Comparison of ENCODE assay signal across 8 cellular contexts in genomic region chr15:90286678-90287077, GRCh38. TPM values are rescaled to one million over a fixed set of nuclear protein-coding genes. Genes with fewer than 3 reads are reported as not detected.
DNase-seq lines count a peak whose midpoint lies in the region; ATAC-seq and TF ChIP-seq lines count a peak whose summit lies in the region.

No MANE protein-coding gene starts in this region.

- ATAC-seq in right cardiac atrium = no peak
- peak; percentile 57 to 76 (median 58) for ATAC-seq in right lobe of liver
- ATAC-seq in GM18519 (IDR thresholded peaks at IDR 0.05; ENCODE audit: low FRiP score, unreplicated experiment) = no peak

- no peaks in the 10 kb centered on the region for H3K9me3 ChIP-seq in right atrium auricular region
- H3K9me3 ChIP-seq in right cardiac atrium (ENCODE audit: control insufficient read depth, low read length) = no peaks in the 10 kb centered on the region
- H3K9me3 ChIP-seq in adipocyte (ENCODE audit: control insufficient read depth, low read length) = no peaks in the 10 kb centered on the region
- no peaks in the 10 kb centered on the region for H3K9me3 ChIP-seq in right lobe of liver

- DNase-seq in right atrium auricular region (ENCODE audit: low spot score) (peak; percentile 36), right cardiac atrium (no peak), NCI-H82 treated with DMSO at 0.1 percent for 48 hours (lab: John Stamatoyannopoulos, UW; ENCODE audit: unreplicated experiment) (peak; percentile 25), adipocyte (ENCODE audit: low read depth) (peak; percentile 48), right lobe of liver (no peak), superior temporal gyrus (ENCODE audit: extremely low spot score) (no peak), NCI-H146 treated with DMSO at 0.1 percent for 48 hours (lab: John Stamatoyannopoulos, UW; ENCODE audit: unreplicated experiment) (no peak)

- H3K9ac ChIP-seq in adipocyte (ENCODE audit: low read length) = no peak overlapping the region

- intact Hi-C loops in right cardiac atrium (cut with DNase I) (no loop called here), right lobe of liver (cut with DNase I) (no loop called here)

- H3K27me3 ChIP-seq in right atrium auricular region (no peaks in the 10 kb centered on the region), right cardiac atrium (ENCODE audit: control insufficient read depth, insufficient read depth) (no peaks in the 10 kb centered on the region), adipocyte (replicated peaks; ENCODE audit: control insufficient read depth, insufficient read depth, low read length) (no peaks in the 10 kb centered on the region), right lobe of liver (no peaks in the 10 kb centered on the region)

- no peak for TF ChIP-seq POLR2A in right lobe of liver (IDR thresholded peaks at IDR 0.05)

- no peak overlapping the region for H3K4me3 ChIP-seq in right atrium auricular region
- H3K4me3 ChIP-seq in right cardiac atrium (ENCODE audit: low read length) = no peak overlapping the region
- no peak overlapping the region for H3K4me3 ChIP-seq in adipocyte (ENCODE audit: low read length)
- H3K4me3 ChIP-seq in right lobe of liver = no peak overlapping the region

- H3K27ac ChIP-seq in right atrium auricular region (no peak overlapping the region), right cardiac atrium (ENCODE audit: low read length) (no peak overlapping the region), right lobe of liver (no peak overlapping the region)

- H3K4me1 ChIP-seq in right atrium auricular region = no peaks in the 10 kb centered on the region
- no peaks in the 10 kb centered on the region for H3K4me1 ChIP-seq in right cardiac atrium (ENCODE audit: control insufficient read depth, insufficient read depth, low read length)
- H3K4me1 ChIP-seq in adipocyte (ENCODE audit: control insufficient read depth, insufficient read depth, low read length) = peaks cover 3% of the 10 kb centered on the region
- no peaks in the 10 kb centered on the region for H3K4me1 ChIP-seq in right lobe of liver

- no peaks in the 10 kb centered on the region for H3K36me3 ChIP-seq in right atrium auricular region
- no peaks in the 10 kb centered on the region for H3K36me3 ChIP-seq in adipocyte (ENCODE audit: control insufficient read depth, insufficient read depth, low read length, severe bottlenecking)
- no peaks in the 10 kb centered on the region for H3K36me3 ChIP-seq in right lobe of liver

- TF ChIP-seq CTCF in right atrium auricular region (IDR thresholded peaks at IDR 0.05) (peak; percentile 18 to 58), right lobe of liver (IDR thresholded peaks at IDR 0.05) (peak; percentile 29 to 51 (median 38))

RNA-seq across cellular contexts. Expression of gene NGRN, which starts 21.2 kb away (rescaled TPM):
- 100 to 1,000 TPM; 107 to 110 TPM for total RNA-seq in right atrium auricular region
- 100 to 1,000 TPM; 135 to 159 (median 154) TPM for total RNA-seq in right cardiac atrium
- 163 TPM for polyA plus RNA-seq in right cardiac atrium
- 10 to 100 TPM; 24.0 to 29.5 (median 26.4) TPM for total RNA-seq in right lobe of liver

RNA-seq across cellular contexts. Expression of gene TTLL13, which starts 37.3 kb away (rescaled TPM):
- not detected for total RNA-seq in right atrium auricular region
- under 1 TPM in 2 of 4 donors, not detected in 2; 0.24 to 0.54 TPM for total RNA-seq in right cardiac atrium
- 0.72 TPM for polyA plus RNA-seq in right cardiac atrium
- under 1 TPM in 2 of 6 experiments, not detected in 4; 0.13 to 0.46 TPM for total RNA-seq in right lobe of liver

RNA-seq across cellular contexts. Expression of gene GDPGP1, which starts 52.7 kb away (rescaled TPM):
- total RNA-seq in right atrium auricular region (10 to 100 TPM in 1 of 2 donors, 1 to 10 TPM in 1; 8.6 to 16.1 TPM), right cardiac atrium (10 to 100 TPM; 10.6 to 20.5 (median 15.6) TPM), right lobe of liver (10 to 100 TPM in 2 of 6 experiments, 1 to 10 TPM in 4; 3.6 to 13.6 (median 7.3) TPM)
- polyA plus RNA-seq in right cardiac atrium = 6.5 TPM

RNA-seq across cellular contexts. Expression of gene CIB1, which starts 52.9 kb away (rescaled TPM):
- total RNA-seq in right atrium auricular region = 10 to 100 TPM; 24.9 to 31.1 TPM
- 10 to 100 TPM; 69.5 to 70.7 (median 70.1) TPM for total RNA-seq in right cardiac atrium
- 95.8 TPM for polyA plus RNA-seq in right cardiac atrium
- total RNA-seq in right lobe of liver = 10 to 100 TPM; 43.4 to 83.0 (median 51.0) TPM

Comparison
In these comparisons a context has a peak if more than half of its experiments do, and no peak if none do; other contexts are left out.
1. DNase-seq: peak in right atrium auricular region (single experiment), NCI-H82 treated with DMSO at 0.1 percent for 48 hours (single experiment) and adipocyte (single experiment); none in right cardiac atrium (0 of 3), right lobe of liver (0 of 3), superior temporal gyrus (single experiment) and NCI-H146 treated with DMSO at 0.1 percent for 48 hours (single experiment).
2. ATAC-seq: peak in right lobe of liver (4 of 4); none in right cardiac atrium (0 of 2) and GM18519 (single experiment).